Comparison of ENCODE assay signal across 8 cellular contexts in the genomic region with DNA sequence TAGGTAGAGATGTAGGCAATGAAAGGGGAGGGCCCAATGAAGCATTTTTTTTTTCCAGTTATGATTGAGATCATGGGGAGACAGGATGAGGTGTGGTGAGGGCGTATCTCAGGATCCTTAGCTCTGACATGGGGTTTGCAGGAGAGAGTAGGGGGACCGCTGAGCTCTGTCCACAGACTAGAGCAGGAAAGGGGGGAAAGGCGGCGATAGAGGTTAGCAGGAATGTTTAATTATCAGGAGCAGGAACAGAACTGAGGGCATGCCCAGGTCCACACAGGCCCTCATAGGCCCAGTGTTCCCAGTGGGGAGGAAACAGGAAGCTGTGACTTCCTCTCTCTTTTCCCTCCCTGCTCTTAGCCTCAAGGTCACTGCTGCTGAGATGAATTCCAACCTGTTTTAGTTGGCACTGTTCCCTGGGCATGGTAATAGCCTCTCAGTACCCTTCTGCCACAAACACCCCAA. TPM values are rescaled to one million over a fixed set of nuclear protein-coding genes. Genes with fewer than 3 reads are reported as not detected.
DNase-seq lines count a peak whose midpoint lies in the region; FAIRE-seq and TF ChIP-seq lines count a peak whose summit lies in the region.

No MANE protein-coding gene starts in this region.

- no peak for TF ChIP-seq CTCF in MM.1S (IDR thresholded peaks at IDR 0.05; ENCODE audit: low read length)
- no peak for TF ChIP-seq CTCF in keratinocyte (optimal IDR thresholded peaks at IDR 0.05 in 1 of 3, IDR thresholded peaks at IDR 0.05 in 1 of 3, conservative IDR thresholded peaks at IDR 0.05 in 1 of 3; ENCODE audit: extremely low read depth in 1 of 3, insufficient read depth in 2 of 3, low read length in 3 of 3)
- TF ChIP-seq CTCF in testis (IDR thresholded peaks at IDR 0.05): no peak

- H3K9ac ChIP-seq in MM.1S (ENCODE audit: low read length): peak overlapping the region; percentile 3; the same call in 1 of the 2 replicates
- no peak overlapping the region for H3K9ac ChIP-seq in adipocyte (ENCODE audit: low read length)
- peak overlapping the region; percentile 36 for H3K9ac ChIP-seq in keratinocyte (ENCODE audit: control insufficient read depth, extremely low read depth, insufficient read depth, low read length)

- H3K27ac ChIP-seq in MM.1S (ENCODE audit: low read length) (peak overlapping the region; percentile 55; the same call in 1 of the 2 replicates), keratinocyte (ENCODE audit: control insufficient read depth, insufficient read depth, low read length) (peak overlapping the region; percentile 59), testis (peak overlapping the region; percentile 61 to 63)

- H4K20me1 ChIP-seq in MM.1S (ENCODE audit: insufficient read depth, low read length) (no peaks in the 10 kb centered on the region), keratinocyte (ENCODE audit: control insufficient read depth, extremely low read depth, insufficient read depth, low read length) (no peaks in the 10 kb centered on the region)

- peak; percentile 71 for FAIRE-seq in keratinocyte (lab: Jason Lieb, UNC)

- H3K36me3 ChIP-seq in MM.1S (replicated peaks; ENCODE audit: insufficient read depth, low read length) (no peaks in the 10 kb centered on the region), adipocyte (ENCODE audit: control insufficient read depth, insufficient read depth, low read length, severe bottlenecking) (no peaks in the 10 kb centered on the region), keratinocyte (ENCODE audit: control insufficient read depth in 2 of 2, extremely low read depth in 1 of 2, insufficient read depth in 2 of 2, low read length in 2 of 2) (no peaks in the 10 kb centered on the region), testis (ENCODE audit: low read depth, missing control alignments) (no peaks in the 10 kb centered on the region)

- H3K4me3 ChIP-seq in MM.1S (ENCODE audit: low read length): no peak overlapping the region
- H3K4me3 ChIP-seq in adipocyte (ENCODE audit: low read length): no peak overlapping the region
- no peak overlapping the region for H3K4me3 ChIP-seq in keratinocyte (ENCODE audit: control insufficient read depth in 2 of 3, extremely low read depth in 1 of 3, insufficient read depth in 2 of 3, low read depth in 1 of 3, low read length in 3 of 3)
- H3K4me3 ChIP-seq in testis: no peak overlapping the region

- H2AFZ ChIP-seq in MM.1S (ENCODE audit: low read length) (no peak overlapping the region), keratinocyte (ENCODE audit: control insufficient read depth, low read length) (peak overlapping the region; percentile 72)

- WGBS in testis, 2 donors: 28 to 47% methylated on average over 4 of the region's 4 CpGs

- no peaks in the 10 kb centered on the region for H3K9me3 ChIP-seq in MM.1S (replicated peaks; ENCODE audit: insufficient read depth, low read length)
- no peaks in the 10 kb centered on the region for H3K9me3 ChIP-seq in adipocyte (ENCODE audit: control insufficient read depth, low read length)
- no peaks in the 10 kb centered on the region for H3K9me3 ChIP-seq in keratinocyte (ENCODE audit: control insufficient read depth, low read depth, low read length)
- no peaks in the 10 kb centered on the region for H3K9me3 ChIP-seq in testis

- H3K9me2 ChIP-seq in MM.1S (replicated peaks; ENCODE audit: insufficient read depth, low read length): no peaks in the 10 kb centered on the region

- peaks cover 60% of the 10 kb centered on the region for H3K4me1 ChIP-seq in MM.1S (ENCODE audit: low read length)
- H3K4me1 ChIP-seq in adipocyte (ENCODE audit: control insufficient read depth, insufficient read depth, low read length): peaks cover 14% of the 10 kb centered on the region
- peaks cover 36% of the 10 kb centered on the region for H3K4me1 ChIP-seq in keratinocyte (ENCODE audit: control insufficient read depth, extremely low read depth, insufficient read depth, low read length)
- peaks cover 24% of the 10 kb centered on the region for H3K4me1 ChIP-seq in testis

- H3K27me3 ChIP-seq in MM.1S (replicated peaks; ENCODE audit: insufficient read depth, low read length) (no peaks in the 10 kb centered on the region), adipocyte (replicated peaks; ENCODE audit: control insufficient read depth, insufficient read depth, low read length) (no peaks in the 10 kb centered on the region), keratinocyte (ENCODE audit: control insufficient read depth, extremely low read depth, insufficient read depth, low read length) (no peaks in the 10 kb centered on the region), testis (no peaks in the 10 kb centered on the region)

- dilution Hi-C loops in keratinocyte (cut with MboI; ENCODE audit: extremely low pct_ligation_motif_present, low sequenced_read_pairs): no loop called here

- peaks cover 5% of the 10 kb centered on the region; the same call in 1 of the 2 replicates for H3K79me2 ChIP-seq in MM.1S (ENCODE audit: low read length)
- H3K79me2 ChIP-seq in keratinocyte (ENCODE audit: control insufficient read depth, insufficient read depth, low read length): no peaks in the 10 kb centered on the region

- H3K9me1 ChIP-seq in keratinocyte (ENCODE audit: control insufficient read depth, extremely low read depth, insufficient read depth, low read length): no peaks in the 10 kb centered on the region

- DNase-seq in Caki2 (ENCODE audit: low read depth) (peak; percentile 53), MM.1S (no peak), adipocyte (ENCODE audit: low read depth) (peak; percentile 65), keratinocyte (ENCODE audit: low read depth, low spot score) (no peak), testis (peak; percentile 49), globus pallidus (ENCODE audit: low spot score) (no peak), C1 segment of cervical spinal cord (lab: John Stamatoyannopoulos, UW) (no peak), NCI-H146 treated with DMSO at 0.1 percent for 48 hours (lab: John Stamatoyannopoulos, UW; ENCODE audit: unreplicated experiment) (no peak)

- intact Hi-C loops in testis (cut with DNase I; ENCODE audit: low total_unique reads): no loop called here

- H3F3A ChIP-seq in MM.1S (ENCODE audit: insufficient read depth, low read length): peaks cover 62% of the 10 kb centered on the region

- H3K4me2 ChIP-seq in MM.1S (ENCODE audit: low read depth, low read length) (peak overlapping the region; percentile 5; the same call in 1 of the 2 replicates), keratinocyte (ENCODE audit: control insufficient read depth, extremely low read depth, insufficient read depth, low read depth, low read length) (peak overlapping the region; percentile 34)

- in situ Hi-C loops in Caki2 (cut with HindIII; ENCODE audit: low pct_unique_long_range_greater_than_20kb, low sequenced_read_pairs): no loop called here

- TF ChIP-seq POLR2A in testis (IDR thresholded peaks at IDR 0.05): no peak

RNA-seq across cellular contexts. Expression of gene RXFP4, which starts 0.9 kb away (rescaled TPM):
- total RNA-seq in Caki2 (2014; rRNA removed; shearing (Covaris generic); ENCODE audit: low replicate concordance): not detected in 2 replicates
- polyA plus RNA-seq in keratinocyte (not detected in 3 replicates), testis (ENCODE audit: insufficient read depth, low read depth, low replicate concordance) (not detected)
- polyA plus RNA-seq in keratinocyte (2011; ENCODE audit: low read depth): not detected
- not detected in 2 replicates for polyA plus RNA-seq in keratinocyte (2011; cell fraction: cytosol; rRNA removed)
- not detected in 2 replicates for polyA plus RNA-seq in keratinocyte (2011; cell fraction: nucleus; rRNA removed)
- 0.13 TPM in 1 of 2 replicates, not detected in the other for polyA plus RNA-seq in keratinocyte (2012; ENCODE audit: low replicate concordance)
- polyA minus RNA-seq in keratinocyte: not detected in 3 replicates
- polyA minus RNA-seq in keratinocyte (2011; cell fraction: cytosol; rRNA and poly(A)+ RNA removed): not detected
- not detected in 2 replicates for polyA minus RNA-seq in keratinocyte (2011; cell fraction: nucleus; rRNA and poly(A)+ RNA removed)
- 1 to 10 TPM in 1 of 2 donors, under 1 TPM in 1; 0.37 to 1.1 TPM for total RNA-seq in testis

RNA-seq across cellular contexts. Expression of gene KHDC4, which starts 6.3 kb away (rescaled TPM):
- total RNA-seq in Caki2 (2014; rRNA removed; shearing (Covaris generic); ENCODE audit: low replicate concordance): 9.8 and 33.9 TPM in 2 replicates
- polyA plus RNA-seq in keratinocyte (31.6 to 61.0 TPM (median 51.3 TPM) in 3 replicates), testis (ENCODE audit: insufficient read depth, low read depth, low replicate concordance) (45.5 TPM)
- polyA plus RNA-seq in keratinocyte (2011; ENCODE audit: low read depth): 12.1 TPM
- 14.9 and 23.2 TPM in 2 replicates for polyA plus RNA-seq in keratinocyte (2011; cell fraction: cytosol; rRNA removed)
- polyA plus RNA-seq in keratinocyte (2011; cell fraction: nucleus; rRNA removed): 164 and 203 TPM in 2 replicates
- polyA plus RNA-seq in keratinocyte (2012; ENCODE audit: low replicate concordance): 13.7 and 43.9 TPM in 2 replicates
- polyA minus RNA-seq in keratinocyte: 23.6 to 71.5 TPM (median 61.3 TPM) in 3 replicates
- 16.3 TPM for polyA minus RNA-seq in keratinocyte (2011; cell fraction: cytosol; rRNA and poly(A)+ RNA removed)
- 45.5 and 75.0 TPM in 2 replicates for polyA minus RNA-seq in keratinocyte (2011; cell fraction: nucleus; rRNA and poly(A)+ RNA removed)
- 10 to 100 TPM; 84.5 to 95.3 TPM for total RNA-seq in testis

RNA-seq across cellular contexts. Expression of gene RIT1, which starts 29.4 kb away (rescaled TPM):
- total RNA-seq in Caki2 (2014; rRNA removed; shearing (Covaris generic); ENCODE audit: low replicate concordance): 58.6 and 109 TPM in 2 replicates
- polyA plus RNA-seq in keratinocyte (27.1 to 33.5 TPM (median 28.7 TPM) in 3 replicates), testis (ENCODE audit: insufficient read depth, low read depth, low replicate concordance) (25.7 TPM)
- 31.3 TPM for polyA plus RNA-seq in keratinocyte (2011; ENCODE audit: low read depth)
- polyA plus RNA-seq in keratinocyte (2011; cell fraction: cytosol; rRNA removed): 19.5 and 30.5 TPM in 2 replicates
- polyA plus RNA-seq in keratinocyte (2011; cell fraction: nucleus; rRNA removed): 27.9 and 37.2 TPM in 2 replicates
- polyA plus RNA-seq in keratinocyte (2012; ENCODE audit: low replicate concordance): 15.7 and 25.3 TPM in 2 replicates
- 14.7 to 57.6 TPM (median 34.9 TPM) in 3 replicates for polyA minus RNA-seq in keratinocyte
- 21.5 TPM for polyA minus RNA-seq in keratinocyte (2011; cell fraction: cytosol; rRNA and poly(A)+ RNA removed)
- 10.7 and 29.2 TPM in 2 replicates for polyA minus RNA-seq in keratinocyte (2011; cell fraction: nucleus; rRNA and poly(A)+ RNA removed)
- total RNA-seq in testis: 10 to 100 TPM; 26.1 to 31.1 TPM

RNA-seq across cellular contexts. Expression of gene ARHGEF2, which starts 37.8 kb away (rescaled TPM):
- total RNA-seq in Caki2 (2014; rRNA removed; shearing (Covaris generic); ENCODE audit: low replicate concordance): 58.1 and 63.9 TPM in 2 replicates
- polyA plus RNA-seq in keratinocyte (27.8 to 39.2 TPM (median 38.7 TPM) in 3 replicates), testis (ENCODE audit: insufficient read depth, low read depth, low replicate concordance) (88.8 TPM)
- 46.0 TPM for polyA plus RNA-seq in keratinocyte (2011; ENCODE audit: low read depth)
- polyA plus RNA-seq in keratinocyte (2011; cell fraction: cytosol; rRNA removed): 26.3 and 43.5 TPM in 2 replicates
- polyA plus RNA-seq in keratinocyte (2011; cell fraction: nucleus; rRNA removed): 109 and 131 TPM in 2 replicates
- 24.2 and 34.9 TPM in 2 replicates for polyA plus RNA-seq in keratinocyte (2012; ENCODE audit: low replicate concordance)
- polyA minus RNA-seq in keratinocyte: 32.7 to 61.5 TPM (median 50.0 TPM) in 3 replicates
- 18.2 TPM for polyA minus RNA-seq in keratinocyte (2011; cell fraction: cytosol; rRNA and poly(A)+ RNA removed)
- 27.5 and 29.3 TPM in 2 replicates for polyA minus RNA-seq in keratinocyte (2011; cell fraction: nucleus; rRNA and poly(A)+ RNA removed)
- total RNA-seq in testis: 100 to 1,000 TPM in 1 of 2 donors, 10 to 100 TPM in 1; 56.6 to 124 TPM

Comparison
In these comparisons a context has a peak if more than half of its experiments do, and no peak if none do; other contexts are left out.
1. DNase-seq: peak in Caki2 (single experiment), adipocyte (single experiment) and testis (single experiment); none in MM.1S (single experiment), keratinocyte (single experiment), globus pallidus (single experiment), C1 segment of cervical spinal cord (0 of 14) and NCI-H146 treated with DMSO at 0.1 percent for 48 hours (single experiment).
2. Peak in every context shown above with its lines, with median percentiles within 50 percentile points of each other: H3K27ac ChIP-seq.